ENCODE assay signal across 8 cellular contexts in genomic region chr22:30305519-30305905, GRCh38. TPM values are rescaled to one million over a fixed set of nuclear protein-coding genes. Genes with fewer than 3 reads are reported as not detected.
DNase-seq lines count a peak whose midpoint lies in the region; ATAC-seq and TF ChIP-seq lines count a peak whose summit lies in the region.

No MANE protein-coding gene starts in this region.

- intact Hi-C loops in Calu3 (cut with micrococcal nuclease; ENCODE audit: unreplicated experiment) = no loop called here

- H3K36me3 ChIP-seq in H7 (replicated peaks; ENCODE audit: control insufficient read depth, insufficient read depth, low read length) = no peaks in the 10 kb centered on the region

- peak overlapping the region; percentile 77 for H3K27ac Mint-ChIP-seq in Calu3 (ENCODE audit: unreplicated experiment)
- H3K27ac Mint-ChIP-seq in natural killer cell treated with Interleukin-12 subunit alpha and Interleukin-12 subunit beta and Interleukin-15 and Interleukin-18, amount 100 ng/mL, for 72 hours = peak overlapping the region; percentile 91 to 97

- DNase-seq in Calu3 = no peak
- peak; percentile 88 for DNase-seq in SKM-1 (lab: John Stamatoyannopoulos, UW; ENCODE audit: unreplicated experiment)
- DNase-seq in choroid plexus epithelial cell (ENCODE audit: low read depth) = peak; percentile 56
- no peak for DNase-seq in natural killer cell treated with Interleukin-12 subunit alpha and Interleukin-12 subunit beta and Interleukin-15 and Interleukin-18, amount 100 ng/mL, for 72 hours (ENCODE audit: low spot score)
- DNase-seq in H7 = no peak
- no peak for DNase-seq in NCI-H748 treated with DMSO at 0.1 percent for 48 hours (lab: John Stamatoyannopoulos, UW)

- H3K27me3 Mint-ChIP-seq in Calu3 (ENCODE audit: unreplicated experiment) = no peaks in the 10 kb centered on the region
- no peaks in the 10 kb centered on the region for H3K27me3 Mint-ChIP-seq in natural killer cell treated with Interleukin-12 subunit alpha and Interleukin-12 subunit beta and Interleukin-15 and Interleukin-18, amount 100 ng/mL, for 72 hours

- ATAC-seq in GM21717 (IDR thresholded peaks at IDR 0.05; ENCODE audit: unreplicated experiment) (peak; percentile 29), HG03565 (IDR thresholded peaks at IDR 0.05; ENCODE audit: unreplicated experiment) (no peak)
- ATAC-seq in natural killer cell treated with Interleukin-12 subunit alpha and Interleukin-12 subunit beta and Interleukin-15 and Interleukin-18, amount 100 ng/mL, for 72 hours = peak; percentile 74 to 84

- peaks cover 88% of the 10 kb centered on the region for H3K4me1 Mint-ChIP-seq in Calu3 (ENCODE audit: low read depth, unreplicated experiment)
- peaks cover 81 to 85% of the 10 kb centered on the region in 2 donors for H3K4me1 Mint-ChIP-seq in natural killer cell treated with Interleukin-12 subunit alpha and Interleukin-12 subunit beta and Interleukin-15 and Interleukin-18, amount 100 ng/mL, for 72 hours (ENCODE audit: low read depth in 2 of 2)

- no peaks in the 10 kb centered on the region for H3K27me3 ChIP-seq in H7 (ENCODE audit: control insufficient read depth, insufficient read depth, low read length)

- TF ChIP-seq CTCF in Calu3 (IDR thresholded peaks at IDR 0.05; ENCODE audit: unreplicated experiment) = no peak
- no peak for TF ChIP-seq CTCF in choroid plexus epithelial cell (conservative IDR thresholded peaks at IDR 0.05; ENCODE audit: low read depth, low read length)

- H3K9me3 Mint-ChIP-seq in Calu3 (ENCODE audit: low read depth, unreplicated experiment) = no peaks in the 10 kb centered on the region
- H3K9me3 Mint-ChIP-seq in natural killer cell treated with Interleukin-12 subunit alpha and Interleukin-12 subunit beta and Interleukin-15 and Interleukin-18, amount 100 ng/mL, for 72 hours = no peaks in the 10 kb centered on the region

- H3K4me3 ChIP-seq in choroid plexus epithelial cell (ENCODE audit: low read depth, low read length) (no peak overlapping the region), H7 (ENCODE audit: insufficient read depth, low read depth, low read length) (no peak overlapping the region)

- no TSS peak for BruUV-seq in Calu3 (replicated peaks; lab: Mats Ljungman, UMichigan)

- H3K36me3 Mint-ChIP-seq in Calu3 (ENCODE audit: insufficient read depth, unreplicated experiment) = peaks cover 22% of the 10 kb centered on the region
- no peaks in the 10 kb centered on the region for H3K36me3 Mint-ChIP-seq in natural killer cell treated with Interleukin-12 subunit alpha and Interleukin-12 subunit beta and Interleukin-15 and Interleukin-18, amount 100 ng/mL, for 72 hours

- no peak overlapping the region for H3K4me3 Mint-ChIP-seq in Calu3 (ENCODE audit: low read depth, unreplicated experiment)
- H3K4me3 Mint-ChIP-seq in natural killer cell treated with Interleukin-12 subunit alpha and Interleukin-12 subunit beta and Interleukin-15 and Interleukin-18, amount 100 ng/mL, for 72 hours = peak overlapping the region; percentile 83

- CTCF ChIA-PET in Calu3 (lab: Charles Lee) = no interaction called here

RNA-seq across cellular contexts. Expression of gene CASTOR1, which starts 16.2 kb away (rescaled TPM):
- 12.0 and 14.2 TPM in 2 replicates for total RNA-seq in Calu3 (2022)
- total RNA-seq in natural killer cell treated with Interleukin-12 subunit alpha and Interleukin-12 subunit beta and Interleukin-15 and Interleukin-18, amount 100 ng/mL, for 72 hours = 1 to 10 TPM; 4.0 to 4.4 TPM
- total RNA-seq in H7 (2014; rRNA removed; shearing (Covaris generic)) = 10.2 and 15.4 TPM in 2 replicates

RNA-seq across cellular contexts. Expression of gene TBC1D10A, which starts 21.2 kb away (rescaled TPM):
- 24.5 and 24.8 TPM in 2 replicates for total RNA-seq in Calu3 (2022)
- 10 to 100 TPM; 13.9 to 28.3 TPM for total RNA-seq in natural killer cell treated with Interleukin-12 subunit alpha and Interleukin-12 subunit beta and Interleukin-15 and Interleukin-18, amount 100 ng/mL, for 72 hours
- total RNA-seq in H7 (2014; rRNA removed; shearing (Covaris generic)) = 12.0 and 12.6 TPM in 2 replicates

RNA-seq across cellular contexts. Expression of gene OSM, which starts 38.9 kb away (rescaled TPM):
- not detected in 2 replicates for total RNA-seq in Calu3 (2022)
- total RNA-seq in natural killer cell treated with Interleukin-12 subunit alpha and Interleukin-12 subunit beta and Interleukin-15 and Interleukin-18, amount 100 ng/mL, for 72 hours = 10 to 100 TPM; 15.5 to 38.7 TPM
- not detected in 2 replicates for total RNA-seq in H7 (2014; rRNA removed; shearing (Covaris generic))

RNA-seq across cellular contexts. Expression of gene SF3A1, which starts 51.2 kb away (rescaled TPM):
- 181 and 197 TPM in 2 replicates for total RNA-seq in Calu3 (2022)
- total RNA-seq in natural killer cell treated with Interleukin-12 subunit alpha and Interleukin-12 subunit beta and Interleukin-15 and Interleukin-18, amount 100 ng/mL, for 72 hours = 100 to 1,000 TPM; 225 to 301 TPM
- 70.1 and 97.1 TPM in 2 replicates for total RNA-seq in H7 (2014; rRNA removed; shearing (Covaris generic))

RNA-seq across cellular contexts. Expression of gene CCDC157, which starts 51.3 kb away (rescaled TPM):
- total RNA-seq in Calu3 (2022) = 5.0 and 5.5 TPM in 2 replicates
- 1 to 10 TPM; 3.3 to 6.8 TPM for total RNA-seq in natural killer cell treated with Interleukin-12 subunit alpha and Interleukin-12 subunit beta and Interleukin-15 and Interleukin-18, amount 100 ng/mL, for 72 hours
- total RNA-seq in H7 (2014; rRNA removed; shearing (Covaris generic)) = 4.7 and 6.1 TPM in 2 replicates

Comparison
In these comparisons a context has a peak if more than half of its experiments do, and no peak if none do; other contexts are left out.
1. DNase-seq: peak in SKM-1 (single experiment) and choroid plexus epithelial cell (single experiment); none in Calu3 (single experiment), natural killer cell treated with Interleukin-12 subunit alpha and Interleukin-12 subunit beta and Interleukin-15 and Interleukin-18, amount 100 ng/mL, for 72 hours (single experiment), H7 (single experiment) and NCI-H748 treated with DMSO at 0.1 percent for 48 hours (single experiment).
2. RNA of gene OSM, which starts 38.9 kb away (total RNA-seq): 15.5 to 38.7 TPM in natural killer cell treated with Interleukin-12 subunit alpha and Interleukin-12 subunit beta and Interleukin-15 and Interleukin-18, amount 100 ng/mL, for 72 hours; not detected in Calu3 and not detected in H7; every median in the first group is over 10 times any median in the second.